Comparison of ENCODE assay signal across 17 cellular contexts in the genomic region with DNA sequence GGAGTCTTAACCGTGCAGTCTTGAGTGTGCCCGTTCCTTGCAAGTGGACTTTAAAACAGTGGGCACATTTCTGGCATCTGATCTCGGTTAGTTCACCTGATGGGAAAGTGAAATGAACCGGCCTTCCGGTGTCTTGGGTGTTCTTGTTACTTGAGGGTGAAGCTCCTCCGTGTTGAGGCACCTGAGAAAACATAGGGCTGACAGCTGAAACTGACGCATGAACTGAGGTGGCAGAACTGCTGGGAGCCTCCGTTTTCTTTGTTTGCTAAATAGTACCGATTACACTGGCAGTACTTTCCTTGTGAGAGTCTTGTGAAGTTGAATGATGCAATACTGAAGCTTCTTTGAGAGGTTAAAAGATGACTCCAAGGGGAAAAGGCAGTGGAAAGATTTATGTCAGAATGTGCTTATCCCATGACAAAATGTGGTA.
DNase-seq lines count a peak whose midpoint lies in the region; ATAC-seq and TF ChIP-seq lines count a peak whose summit lies in the region.
"Had no signal": no experiment of that assay in that cellular context is flagged by ENCODE, and none has a peak within 500 bp of the region (broad histone marks: within the 10 kb centered on the region; RNA-seq: fewer than 3 reads in every experiment).

No MANE protein-coding gene starts in this region.

- TF ChIP-seq POLR2A in prostate gland (IDR thresholded peaks at IDR 0.05): no peak

- CTCF ChIA-PET in activated CD4-positive, alpha-beta memory T cell treated with anti-CD3 and anti-CD28 coated beads for 36 hours (lab: Charles Lee): no interaction called here
- CTCF ChIA-PET in activated CD4-positive, alpha-beta memory T cell treated with anti-CD3 and anti-CD28 coated beads, Interleukin-2, amount 10 ng/mL, durations not matched to agents 7 days and 5 days (lab: Charles Lee): interaction anchor here (1.2 kb wide), 1 partner anchor 187 kb away, joined by 3 read pairs; the partner anchor contains the start of gene COMTD1

- H3K9ac ChIP-seq in parathyroid adenoma: no peak overlapping the region

- H3K27me3 Mint-ChIP-seq in activated CD4-positive, alpha-beta memory T cell treated with anti-CD3 and anti-CD28 coated beads for 36 hours: no peaks in the 10 kb centered on the region
- no peaks in the 10 kb centered on the region for H3K27me3 Mint-ChIP-seq in activated CD4-positive, alpha-beta memory T cell treated with anti-CD3 and anti-CD28 coated beads, Interleukin-2, amount 10 ng/mL, durations not matched to agents 7 days and 5 days
- H3K27me3 Mint-ChIP-seq in T-helper 17 cell: peaks cover 7% of the 10 kb centered on the region

- POLR2A ChIA-PET in activated CD4-positive, alpha-beta memory T cell treated with anti-CD3 and anti-CD28 coated beads for 36 hours (lab: Charles Lee): interaction anchor here (1.3 kb wide), 1 partner anchor 162 kb away, joined by 3 read pairs; the partner anchor contains the start of gene VDAC2
- POLR2A ChIA-PET in activated CD4-positive, alpha-beta memory T cell treated with anti-CD3 and anti-CD28 coated beads, Interleukin-2, amount 10 ng/mL, durations not matched to agents 7 days and 5 days (lab: Charles Lee): no interaction called here

- ATAC-seq in T-helper 17 cell (no peak), HG03097 (IDR thresholded peaks at IDR 0.05; ENCODE audit: low FRiP score, unreplicated experiment) (no peak)
- ATAC-seq: Right ventricle myocardium inferior had no signal

- H3K4me1 ChIP-seq in parathyroid adenoma (peaks cover 60% of the 10 kb centered on the region), prostate gland (replicated peaks) (no peaks in the 10 kb centered on the region)

- no peaks in the 10 kb centered on the region for H3K9me3 ChIP-seq in parathyroid adenoma (ENCODE audit: control insufficient read depth, low read length)
- H3K9me3 ChIP-seq in T-helper 17 cell (ENCODE audit: control insufficient read depth, low read length, poor library complexity, severe bottlenecking): no peaks in the 10 kb centered on the region
- H3K9me3 ChIP-seq in prostate gland: no peaks in the 10 kb centered on the region
- H3K9me3 ChIP-seq: Caco-2, suprapubic skin had no signal

- H3K36me3 ChIP-seq in parathyroid adenoma (ENCODE audit: control insufficient read depth, insufficient read depth, low read length) (no peaks in the 10 kb centered on the region), prostate gland (no peaks in the 10 kb centered on the region)
- H3K36me3 ChIP-seq: suprapubic skin had no signal

- WGBS in prostate gland: 71% methylated on average over 9 of the region's 9 CpGs

- peak overlapping the region; percentile 55 for H3K27ac Mint-ChIP-seq in activated CD4-positive, alpha-beta memory T cell treated with anti-CD3 and anti-CD28 coated beads for 36 hours
- no peak overlapping the region for H3K27ac Mint-ChIP-seq in activated CD4-positive, alpha-beta memory T cell treated with anti-CD3 and anti-CD28 coated beads, Interleukin-2, amount 10 ng/mL, durations not matched to agents 7 days and 5 days
- H3K27ac Mint-ChIP-seq in T-helper 17 cell: no peak overlapping the region
- H3K27ac Mint-ChIP-seq: activated naive CD8-positive, alpha-beta T cell treated with anti-CD3 and anti-CD28 coated beads for 36 hours; memory B cell had no signal

- peak overlapping the region; percentile 14 for H3K4me3 Mint-ChIP-seq in activated CD4-positive, alpha-beta memory T cell treated with anti-CD3 and anti-CD28 coated beads for 36 hours
- no peak overlapping the region for H3K4me3 Mint-ChIP-seq in activated CD4-positive, alpha-beta memory T cell treated with anti-CD3 and anti-CD28 coated beads, Interleukin-2, amount 10 ng/mL, durations not matched to agents 7 days and 5 days
- no peak overlapping the region for H3K4me3 Mint-ChIP-seq in T-helper 17 cell
- H3K4me3 Mint-ChIP-seq: activated naive CD8-positive, alpha-beta T cell treated with anti-CD3 and anti-CD28 coated beads for 36 hours; memory B cell had no signal

- no peaks in the 10 kb centered on the region for H3K36me3 Mint-ChIP-seq in activated CD4-positive, alpha-beta memory T cell treated with anti-CD3 and anti-CD28 coated beads for 36 hours
- no peaks in the 10 kb centered on the region for H3K36me3 Mint-ChIP-seq in activated CD4-positive, alpha-beta memory T cell treated with anti-CD3 and anti-CD28 coated beads, Interleukin-2, amount 10 ng/mL, durations not matched to agents 7 days and 5 days (ENCODE audit: low read depth)
- H3K36me3 Mint-ChIP-seq in T-helper 17 cell (ENCODE audit: low read depth): no peaks in the 10 kb centered on the region
- H3K36me3 Mint-ChIP-seq: memory B cell had no signal

- H3K4me1 Mint-ChIP-seq in activated CD4-positive, alpha-beta memory T cell treated with anti-CD3 and anti-CD28 coated beads for 36 hours (ENCODE audit: low read depth): peaks cover 31% of the 10 kb centered on the region
- H3K4me1 Mint-ChIP-seq in activated CD4-positive, alpha-beta memory T cell treated with anti-CD3 and anti-CD28 coated beads, Interleukin-2, amount 10 ng/mL, durations not matched to agents 7 days and 5 days: peaks cover 12% of the 10 kb centered on the region
- peaks cover 5% of the 10 kb centered on the region for H3K4me1 Mint-ChIP-seq in T-helper 17 cell
- H3K4me1 Mint-ChIP-seq: memory B cell had no signal

- no peak for TF ChIP-seq CTCF in fibroblast of pulmonary artery (IDR thresholded peaks at IDR 0.05; ENCODE audit: low read length, missing control alignments)
- TF ChIP-seq CTCF in parathyroid adenoma (IDR thresholded peaks at IDR 0.05): no peak
- no peak for TF ChIP-seq CTCF in prostate gland (IDR thresholded peaks at IDR 0.05)

- H3K9me3 Mint-ChIP-seq in activated CD4-positive, alpha-beta memory T cell treated with anti-CD3 and anti-CD28 coated beads for 36 hours: no peaks in the 10 kb centered on the region
- H3K9me3 Mint-ChIP-seq in activated CD4-positive, alpha-beta memory T cell treated with anti-CD3 and anti-CD28 coated beads, Interleukin-2, amount 10 ng/mL, durations not matched to agents 7 days and 5 days: no peaks in the 10 kb centered on the region
- H3K9me3 Mint-ChIP-seq: activated naive CD8-positive, alpha-beta T cell treated with anti-CD3 and anti-CD28 coated beads for 36 hours; memory B cell had no signal

- no peaks in the 10 kb centered on the region for H3K27me3 ChIP-seq in parathyroid adenoma (ENCODE audit: control insufficient read depth, insufficient read depth, low read length)
- H3K27me3 ChIP-seq in prostate gland (replicated peaks; ENCODE audit: insufficient read depth): no peaks in the 10 kb centered on the region
- H3K27me3 ChIP-seq: suprapubic skin had no signal

- no peak overlapping the region for H3K4me2 ChIP-seq in parathyroid adenoma (ENCODE audit: low read length)

- peak overlapping the region; percentile 78 for H2AFZ ChIP-seq in parathyroid adenoma

- intact Hi-C loops in activated CD4-positive, alpha-beta memory T cell treated with anti-CD3 and anti-CD28 coated beads for 36 hours (cut with micrococcal nuclease): no loop called here
- intact Hi-C loops in prostate gland (cut with DNase I): no loop called here

- peak; percentile 51 for DNase-seq in activated CD4-positive, alpha-beta memory T cell treated with anti-CD3 and anti-CD28 coated beads for 36 hours
- DNase-seq in activated CD4-positive, alpha-beta memory T cell treated with anti-CD3 and anti-CD28 coated beads, Interleukin-2, amount 10 ng/mL, durations not matched to agents 7 days and 5 days: no peak
- DNase-seq in OCI-M1 (lab: John Stamatoyannopoulos, UW) (peak; percentile 47), fibroblast of pulmonary artery (ENCODE audit: low read depth) (peak; percentile 23), T-helper 17 cell (no peak), prostate gland (ENCODE audit: low spot score) (no peak)
- DNase-seq: ACHN; activated naive CD8-positive, alpha-beta T cell treated with anti-CD3 and anti-CD28 coated beads for 36 hours; Caco-2; NCI-H2081 treated with DMSO at 0.1 percent for 48 hours; occipital lobe; stimulated activated CD4-positive, alpha-beta T cell treated with anti-CD3 and anti-CD28 coated beads, Interleukin-15, amount 100 ng/mL, for 24 hours had no signal

- peak overlapping the region; percentile 98 for H3K27ac ChIP-seq in parathyroid adenoma
- H3K27ac ChIP-seq in prostate gland: no peak overlapping the region
- H3K27ac ChIP-seq: suprapubic skin had no signal

- H3K79me2 ChIP-seq in parathyroid adenoma: no peaks in the 10 kb centered on the region

- no peak overlapping the region for H3K4me3 ChIP-seq in fibroblast of pulmonary artery (replicated peaks; ENCODE audit: low read depth, low read length)
- H3K4me3 ChIP-seq in parathyroid adenoma (ENCODE audit: low read depth, low read length): no peak overlapping the region
- H3K4me3 ChIP-seq in prostate gland: no peak overlapping the region
- H3K4me3 ChIP-seq: suprapubic skin had no signal

Comparison
In these comparisons a context has a peak if more than half of its experiments do, and no peak if none do; other contexts are left out.
1. DNase-seq: peak in activated CD4-positive, alpha-beta memory T cell treated with anti-CD3 and anti-CD28 coated beads for 36 hours (single experiment), OCI-M1 (single experiment) and fibroblast of pulmonary artery (single experiment); none in activated CD4-positive, alpha-beta memory T cell treated with anti-CD3 and anti-CD28 coated beads, Interleukin-2, amount 10 ng/mL, durations not matched to agents 7 days and 5 days (single experiment), T-helper 17 cell (0 of 3) and prostate gland (single experiment).